8 cellular contexts compared by ENCODE assay signal in genomic region chr3:33278106-33278672, GRCh38. TPM values are rescaled to one million over a fixed set of nuclear protein-coding genes. Genes with fewer than 3 reads are reported as not detected.
DNase-seq lines count a peak whose midpoint lies in the region; ATAC-seq, FAIRE-seq and TF ChIP-seq lines count a peak whose summit lies in the region.

No MANE protein-coding gene starts in this region.

- peak; percentile 15 to 19 for DNase-seq in A549 (ENCODE audit: low read depth in 1 of 2, low spot score in 1 of 2)
- DNase-seq in Jurkat, Clone E6-1 (ENCODE audit: low read depth, low spot score), result no peak
- DNase-seq in breast epithelium (ENCODE audit: low spot score in 2 of 2), result no peak
- peak; percentile 30 for DNase-seq in mesendoderm
- no peak for DNase-seq in GM13976 (ENCODE audit: low spot score)
- DNase-seq in T-helper 2 cell, result no peak
- DNase-seq in COR-L47 (lab: John Stamatoyannopoulos, UW), result no peak

- H3K23ac ChIP-seq in mesendoderm (ENCODE audit: low read length), result no peak overlapping the region

- peak overlapping the region; percentile 44 for H3K56ac ChIP-seq in mesendoderm (ENCODE audit: low read length)

- peak overlapping the region; percentile 87 for H3K4me2 ChIP-seq in A549
- H3K4me2 ChIP-seq in mesendoderm (ENCODE audit: low read length), result peak overlapping the region; percentile 55

- H3K27ac ChIP-seq in A549, result peak overlapping the region; percentile 94 to 98
- no peak overlapping the region for H3K27ac ChIP-seq in breast epithelium
- no peak overlapping the region for H3K27ac ChIP-seq in mesendoderm (ENCODE audit: low read depth, low read length)

- H3K79me2 ChIP-seq in mesendoderm (ENCODE audit: control insufficient read depth, insufficient read depth, low read length), result no peaks in the 10 kb centered on the region

- H3K9me3 ChIP-seq in A549 (no peaks in the 10 kb centered on the region), breast epithelium (no peaks in the 10 kb centered on the region)

- H4K8ac ChIP-seq in mesendoderm (ENCODE audit: low read depth, low read length), result peak overlapping the region; percentile 28

- no peak overlapping the region for H3K4ac ChIP-seq in mesendoderm (ENCODE audit: low read depth, low read length)

- POLR2A ChIA-PET in A549 (lab: Yijun Ruan, JAX), result interaction anchor here (0.7 to 0.8 kb wide), 2 partner anchors 124 to 163 kb away, joined by 3 to 5 read pairs; no protein-coding TSS in a partner anchor

- H4K5ac ChIP-seq in mesendoderm (ENCODE audit: low read length), result no peak overlapping the region

- CTCF ChIA-PET in A549 (lab: Yijun Ruan, JAX), result interaction anchor here (0.9 to 2.3 kb wide), 6 partner anchors 9 to 147 kb away, joined by 3 to 13 read pairs (median 5); no protein-coding TSS in a partner anchor

- H2AK5ac ChIP-seq in mesendoderm (ENCODE audit: low read length), result no peak overlapping the region

- TF ChIP-seq CTCF in A549 (IDR thresholded peaks at IDR 0.05), result no peak
- TF ChIP-seq CTCF in breast epithelium (IDR thresholded peaks at IDR 0.05), result no peak
- no peak for TF ChIP-seq CTCF in GM13976 (IDR thresholded peaks at IDR 0.05; ENCODE audit: borderline replicate concordance, control extremely low read depth, extremely low read depth, insufficient read depth, missing control alignments)

- intact Hi-C loops in breast epithelium (cut with DNase I; ENCODE audit: low total_unique reads), result loop anchor here (2.0 kb wide), 1 partner anchor 27 kb away; no protein-coding TSS in a partner anchor

- H3K4me1 ChIP-seq in A549 (peaks cover 9% of the 10 kb centered on the region; the same call in 2 of the 3 replicates), breast epithelium (no peaks in the 10 kb centered on the region), mesendoderm (ENCODE audit: control insufficient read depth, low read depth, low read length) (peaks cover 5% of the 10 kb centered on the region)

- TF ChIP-seq RAD21 in A549 (conservative IDR thresholded peaks at IDR 0.05 in 1 of 2, IDR thresholded peaks at IDR 0.05 in 1 of 2), result no peak

- FAIRE-seq in A549 (lab: Jason Lieb, UNC), result no peak

- no peak for TF ChIP-seq EP300 in A549 (IDR thresholded peaks at IDR 0.05)

- peak overlapping the region; percentile 51 for H3K9ac ChIP-seq in mesendoderm (ENCODE audit: low read length)

- no peak overlapping the region for H2BK120ac ChIP-seq in mesendoderm (ENCODE audit: low read depth, low read length)

- H3K36me3 ChIP-seq in breast epithelium, result no peaks in the 10 kb centered on the region
- no peaks in the 10 kb centered on the region for H3K36me3 ChIP-seq in mesendoderm (ENCODE audit: control insufficient read depth, insufficient read depth, low read length)

- ATAC-seq in A549 (peak; percentile 67; a peak in 5 of 6 replicates), HG02798 (IDR thresholded peaks at IDR 0.05; ENCODE audit: poor library complexity, unreplicated experiment) (no peak)

- no peaks in the 10 kb centered on the region for H3K79me1 ChIP-seq in mesendoderm (ENCODE audit: low read length)

- WGBS in A549 (ENCODE audit: missing lambda C conversion rate), result 6% methylated on average over 12 of the region's 12 CpGs
- WGBS in mesendoderm (ENCODE audit: extremely low coverage, insufficient coverage, low lambda C conversion rate), result no CpG with 5 or more reads among the region's 12 CpGs

- H3K4me3 ChIP-seq in A549 (peak overlapping the region; percentile 98), breast epithelium (peak overlapping the region; percentile 85 to 98 (median 94)), mesendoderm (ENCODE audit: low read length) (peak overlapping the region; percentile 10)
- H3K4me3 ChIP-seq in Jurkat, Clone E6-1 (ENCODE audit: low read length), result peak overlapping the region; percentile 54

- H3K27me3 ChIP-seq in breast epithelium (no peaks in the 10 kb centered on the region), mesendoderm (ENCODE audit: insufficient read depth, low read length, poor library complexity) (no peaks in the 10 kb centered on the region)

- no peak overlapping the region for H2BK15ac ChIP-seq in mesendoderm (replicated peaks; ENCODE audit: low read depth)

- no peak overlapping the region for H3K18ac ChIP-seq in mesendoderm (ENCODE audit: low read length)

- TF ChIP-seq POLR2A in A549 (IDR thresholded peaks at IDR 0.05; ENCODE audit: low read length) (no peak), breast epithelium (IDR thresholded peaks at IDR 0.05) (no peak)

- no peak overlapping the region for H2BK5ac ChIP-seq in mesendoderm (ENCODE audit: low read length)

- in situ Hi-C loops in GM13976 (cut with MboI; ENCODE audit: low sequenced_read_pairs, unreplicated experiment), result no loop called here

TF ChIP-seq in A549, 52 proteins besides CTCF, POLR2A, EP300 and RAD21:
- TF ChIP-seq GATA3 (IDR thresholded peaks at IDR 0.05; ENCODE audit: borderline replicate concordance) (no peak), CEBPB (IDR thresholded peaks at IDR 0.05) (no peak), EHMT2 (IDR thresholded peaks at IDR 0.05; ENCODE audit: low read depth) (no peak), NR3C1 (IDR thresholded peaks at IDR 0.05) (no peak), KDM5A (IDR thresholded peaks at IDR 0.05) (no peak), KDM1A (IDR thresholded peaks at IDR 0.05; ENCODE audit: low read depth) (no peak)
- TF ChIP-seq, protein P1, sequence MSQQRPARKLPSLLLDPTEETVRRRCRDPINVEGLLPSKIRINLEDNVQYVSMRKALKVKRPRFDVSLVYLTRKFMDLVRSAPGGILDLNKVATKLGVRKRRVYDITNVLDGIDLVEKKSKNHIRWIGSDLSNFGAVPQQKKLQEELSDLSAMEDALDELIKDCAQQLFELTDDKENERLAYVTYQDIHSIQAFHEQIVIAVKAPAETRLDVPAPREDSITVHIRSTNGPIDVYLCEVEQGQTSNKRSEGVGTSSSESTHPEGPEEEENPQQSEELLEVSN (IDR thresholded peaks at IDR 0.05; ENCODE audit: borderline replicate concordance, low read depth), result no peak

RNA-seq across cellular contexts. Expression of gene FBXL2, which starts 0.9 kb away (rescaled TPM):
- 15.7 and 18.5 TPM in 2 replicates for polyA plus RNA-seq in A549 (2011; rRNA removed)
- polyA plus RNA-seq in A549 (2012; cell fraction: cytosol; rRNA removed), result 8.5 and 10.3 TPM in 2 replicates
- polyA plus RNA-seq in A549 (2012; cell fraction: nucleus; rRNA removed), result 23.1 and 30.0 TPM in 2 replicates
- 6.9 to 7.5 TPM (median 7.5 TPM) in 3 replicates for polyA plus RNA-seq in A549 (2017; fragmentation: RNase III; extraction: RNeasy Plus Mini Kit Qiagen cat#74134 plus additional on column Dnase treatment)
- polyA minus RNA-seq in A549 (2011; rRNA and poly(A)+ RNA removed), result 21.0 and 23.8 TPM in 2 replicates
- polyA plus RNA-seq in Jurkat, Clone E6-1 (2012; ENCODE audit: insufficient read depth, insufficient read length), result 2.1 TPM
- total RNA-seq in breast epithelium, result 10 to 100 TPM in 2 of 3 donors, 1 to 10 TPM in 1; 7.7 to 24.9 (median 19.7) TPM
- 0.66 TPM for polyA plus RNA-seq in mesendoderm (2013, experiment 1 of 2)
- 1.1 TPM for polyA plus RNA-seq in mesendoderm (2013, experiment 2 of 2)

RNA-seq across cellular contexts. Expression of gene SUSD5, which starts 59.6 kb away (rescaled TPM):
- polyA plus RNA-seq in A549 (2011; rRNA removed), result 0.63 and 0.71 TPM in 2 replicates
- 0.32 and 0.40 TPM in 2 replicates for polyA plus RNA-seq in A549 (2012; cell fraction: cytosol; rRNA removed)
- polyA plus RNA-seq in A549 (2012; cell fraction: nucleus; rRNA removed), result 0.52 and 0.58 TPM in 2 replicates
- 1.7 to 2.0 TPM (median 2.0 TPM) in 3 replicates for polyA plus RNA-seq in A549 (2017; fragmentation: RNase III; extraction: RNeasy Plus Mini Kit Qiagen cat#74134 plus additional on column Dnase treatment)
- 0.41 and 0.54 TPM in 2 replicates for polyA minus RNA-seq in A549 (2011; rRNA and poly(A)+ RNA removed)
- not detected for polyA plus RNA-seq in Jurkat, Clone E6-1 (2012; ENCODE audit: insufficient read depth, insufficient read length)
- 1 to 10 TPM in 2 of 3 donors, under 1 TPM in 1; 0.66 to 4.2 (median 3.8) TPM for total RNA-seq in breast epithelium
- polyA plus RNA-seq in mesendoderm (2013, experiment 1 of 2), result 3.1 TPM
- polyA plus RNA-seq in mesendoderm (2013, experiment 2 of 2), result 3.6 TPM

Comparison
In these comparisons a context has a peak if more than half of its experiments do, and no peak if none do; other contexts are left out.
1. DNase-seq: peak in A549 (2 of 2) and mesendoderm (single experiment); none in Jurkat, Clone E6-1 (single experiment), breast epithelium (0 of 2), GM13976 (single experiment), T-helper 2 cell (0 of 5) and COR-L47 (single experiment).
2. H3K27ac ChIP-seq: peak in A549 (2 of 2); none in breast epithelium (0 of 2) and mesendoderm (single experiment).
3. H3K4me3 ChIP-seq: peak in every context shown above with its lines; median percentile 98 in A549; 94 in breast epithelium; 54 in Jurkat, Clone E6-1; 10 in mesendoderm.